8 cellular contexts compared by ENCODE assay signal in genomic region chr15:74545776-74546656, GRCh38. TPM values are rescaled to one million over a fixed set of nuclear protein-coding genes. Genes with fewer than 3 reads are reported as not detected.
A peak's percentile ranks its signal among the peaks of the same experiment; 100 is the strongest.
DNase-seq lines count a peak whose midpoint lies in the region; ATAC-seq and TF ChIP-seq lines count a peak whose summit lies in the region.

No MANE protein-coding gene starts in this region.

- peak; percentile 59 for ATAC-seq in GM21529 (IDR thresholded peaks at IDR 0.05; ENCODE audit: unreplicated experiment)
- ATAC-seq in natural killer cell, result peak; percentile 50 to 74 (median 64)
- peak; percentile 85 to 90 for ATAC-seq in stimulated activated naive B cell treated with anti-CD40 and anti-IgM and Interleukin-4, amounts not matched to agents 10 μg/mL and 1 μg/mL and 100 μg/mL, for 72 hours (replicated peaks)

- H3K9me3 ChIP-seq in PC-9 (ENCODE audit: insufficient read depth, low read depth) (no peaks in the 10 kb centered on the region), esophagus muscularis mucosa (no peaks in the 10 kb centered on the region)

- intact Hi-C loops in Calu3 (cut with micrococcal nuclease; ENCODE audit: unreplicated experiment) (loop anchor here (2.0 to 10.0 kb wide), 4 partner anchors 54 to 171 kb away; partner anchors contain the start of gene UBL7), PC-9 (cut with micrococcal nuclease; ENCODE audit: unreplicated experiment) (loop anchor here (1.0 to 2.0 kb wide), 3 partner anchors 15 to 163 kb away; no protein-coding TSS in a partner anchor), esophagus muscularis mucosa (cut with DNase I) (loop anchor here (10.0 kb wide), 2 partner anchors 149 to 409 kb away; partner anchors contain the start of genes EDC3 and RPP25), natural killer cell (cut with micrococcal nuclease) (no loop called here)

- POLR2A ChIA-PET in PC-9 (lab: Charles Lee; ENCODE audit: unreplicated experiment), result interaction anchor here (0.5 to 0.6 kb wide), 2 partner anchors 68 to 161 kb away, joined by 5 to 6 read pairs; no protein-coding TSS in a partner anchor

- peak overlapping the region; percentile 27 for H3K4me3 ChIP-seq in Jurkat, Clone E6-1 (ENCODE audit: low read length)
- H3K4me3 ChIP-seq in PC-9, result no peak overlapping the region
- peak overlapping the region in 3 of 4 donors; percentile 4 to 17 (median 13) for H3K4me3 ChIP-seq in esophagus muscularis mucosa

- peak; percentile 99 for DNase-seq in Calu3
- peak; percentile 97 for DNase-seq in Jurkat, Clone E6-1 (ENCODE audit: low read depth, low spot score)
- DNase-seq in PC-9, result peak; percentile 92 to 97
- DNase-seq in activated T-cell treated with anti-CD3 and anti-CD28 coated beads, Interleukin-2, amount 50 U/mL, for 24 hours, result peak; percentile 96
- DNase-seq in esophagus muscularis mucosa (ENCODE audit: extremely low spot score), result peak; percentile 98
- DNase-seq in natural killer cell, result peak; percentile 68
- DNase-seq in stimulated activated naive B cell treated with anti-CD40 and anti-IgM and Interleukin-4, amounts not matched to agents 10 μg/mL and 1 μg/mL and 100 μg/mL, for 72 hours, result peak; percentile 96

- H2AFZ ChIP-seq in PC-9, result no peak overlapping the region

- H3K27ac ChIP-seq in PC-9 (no peak overlapping the region), esophagus muscularis mucosa (replicated peaks in 1 of 4) (peak overlapping the region; percentile 16 to 40 (median 30))

- no peaks in the 10 kb centered on the region for H3K9me3 Mint-ChIP-seq in Calu3 (ENCODE audit: low read depth, unreplicated experiment)
- H3K9me3 Mint-ChIP-seq in activated T-cell treated with anti-CD3 and anti-CD28 coated beads, Interleukin-2, amount 50 U/mL, for 24 hours, result no peaks in the 10 kb centered on the region
- no peaks in the 10 kb centered on the region for H3K9me3 Mint-ChIP-seq in natural killer cell
- H3K9me3 Mint-ChIP-seq in stimulated activated naive B cell treated with anti-CD40 and anti-IgM and Interleukin-4, amounts not matched to agents 10 μg/mL and 1 μg/mL and 100 μg/mL, for 72 hours, result no peaks in the 10 kb centered on the region

- H3K79me2 ChIP-seq in PC-9 (ENCODE audit: low read depth), result peaks cover 45% of the 10 kb centered on the region

- no peak for TF ChIP-seq CTCF in Calu3 (IDR thresholded peaks at IDR 0.05; ENCODE audit: unreplicated experiment)
- no peak for TF ChIP-seq CTCF in PC-9 (conservative IDR thresholded peaks at IDR 0.05)
- no peak for TF ChIP-seq CTCF in esophagus muscularis mucosa (IDR thresholded peaks at IDR 0.05)
- no peak for TF ChIP-seq CTCF in natural killer cell (IDR thresholded peaks at IDR 0.05)

- H3K4me1 ChIP-seq in PC-9 (replicated peaks; ENCODE audit: insufficient read depth), result peaks cover 12% of the 10 kb centered on the region
- H3K4me1 ChIP-seq in esophagus muscularis mucosa, result peaks cover 16 to 54% (median 48%) of the 10 kb centered on the region in 4 donors

- H3K36me3 Mint-ChIP-seq in Calu3 (ENCODE audit: insufficient read depth, unreplicated experiment), result peaks cover 29% of the 10 kb centered on the region
- H3K36me3 Mint-ChIP-seq in activated T-cell treated with anti-CD3 and anti-CD28 coated beads, Interleukin-2, amount 50 U/mL, for 24 hours (ENCODE audit: low read depth), result peaks cover 74% of the 10 kb centered on the region
- no peaks in the 10 kb centered on the region for H3K36me3 Mint-ChIP-seq in natural killer cell
- H3K36me3 Mint-ChIP-seq in stimulated activated naive B cell treated with anti-CD40 and anti-IgM and Interleukin-4, amounts not matched to agents 10 μg/mL and 1 μg/mL and 100 μg/mL, for 72 hours, result peaks cover 27 to 63% of the 10 kb centered on the region in 2 donors

- CTCF ChIA-PET in Calu3 (lab: Charles Lee) (interaction anchor here (0.6 to 2.7 kb wide), 8 partner anchors 22 to 356 kb away, joined by 3 to 12 read pairs (median 4); no protein-coding TSS in a partner anchor), PC-9 (lab: Charles Lee) (interaction anchor here (0.6 to 0.9 kb wide), 3 partner anchors 67 to 222 kb away, joined by 3 to 19 read pairs (median 3); no protein-coding TSS in a partner anchor)

- TF ChIP-seq EP300 in esophagus muscularis mucosa (IDR thresholded peaks at IDR 0.05), result no peak

- H3K27ac Mint-ChIP-seq in Calu3 (ENCODE audit: unreplicated experiment) (peak overlapping the region; percentile 81), natural killer cell (peak overlapping the region; percentile 82 to 88)
- peak overlapping the region; percentile 92 for H3K27ac Mint-ChIP-seq in activated T-cell treated with anti-CD3 and anti-CD28 coated beads, Interleukin-2, amount 50 U/mL, for 24 hours
- H3K27ac Mint-ChIP-seq in stimulated activated naive B cell treated with anti-CD40 and anti-IgM and Interleukin-4, amounts not matched to agents 10 μg/mL and 1 μg/mL and 100 μg/mL, for 72 hours, result peak overlapping the region; percentile 90

- H3K4me1 Mint-ChIP-seq in Calu3 (ENCODE audit: low read depth, unreplicated experiment) (peaks cover 38% of the 10 kb centered on the region), natural killer cell (peaks cover 73 to 77% of the 10 kb centered on the region in 2 donors)
- peaks cover 77% of the 10 kb centered on the region for H3K4me1 Mint-ChIP-seq in activated T-cell treated with anti-CD3 and anti-CD28 coated beads, Interleukin-2, amount 50 U/mL, for 24 hours (ENCODE audit: low read depth)
- peaks cover 52 to 66% of the 10 kb centered on the region in 2 donors for H3K4me1 Mint-ChIP-seq in stimulated activated naive B cell treated with anti-CD40 and anti-IgM and Interleukin-4, amounts not matched to agents 10 μg/mL and 1 μg/mL and 100 μg/mL, for 72 hours

- BruUV-seq in Calu3 (replicated peaks; lab: Mats Ljungman, UMichigan) (no TSS peak), PC-9 (replicated peaks; lab: Mats Ljungman, UMichigan) (no TSS peak)

- TF ChIP-seq POLR2A in esophagus muscularis mucosa (IDR thresholded peaks at IDR 0.05; ENCODE audit: low read depth), result no peak

- H3K4me3 Mint-ChIP-seq in Calu3 (ENCODE audit: low read depth, unreplicated experiment), result peak overlapping the region; percentile 29
- peak overlapping the region; percentile 71 for H3K4me3 Mint-ChIP-seq in activated T-cell treated with anti-CD3 and anti-CD28 coated beads, Interleukin-2, amount 50 U/mL, for 24 hours
- peak overlapping the region; percentile 75 for H3K4me3 Mint-ChIP-seq in natural killer cell
- H3K4me3 Mint-ChIP-seq in stimulated activated naive B cell treated with anti-CD40 and anti-IgM and Interleukin-4, amounts not matched to agents 10 μg/mL and 1 μg/mL and 100 μg/mL, for 72 hours, result peak overlapping the region; percentile 45 to 65

- WGBS in esophagus muscularis mucosa, result 3% methylated on average over 17 of the region's 23 CpGs

- H3K27me3 ChIP-seq in PC-9 (ENCODE audit: insufficient read depth, low read depth) (no peaks in the 10 kb centered on the region), esophagus muscularis mucosa (no peaks in the 10 kb centered on the region)

- no peak overlapping the region; the same call in 1 of the 2 replicates for H3K4me2 ChIP-seq in PC-9

- peaks cover 67% of the 10 kb centered on the region for H4K20me1 ChIP-seq in PC-9 (ENCODE audit: insufficient read depth)

- peaks cover 19% of the 10 kb centered on the region for H3F3A ChIP-seq in PC-9 (ENCODE audit: insufficient read depth, low read depth)

- peaks cover 26% of the 10 kb centered on the region for H3K27me3 Mint-ChIP-seq in Calu3 (ENCODE audit: unreplicated experiment)
- no peaks in the 10 kb centered on the region for H3K27me3 Mint-ChIP-seq in activated T-cell treated with anti-CD3 and anti-CD28 coated beads, Interleukin-2, amount 50 U/mL, for 24 hours
- H3K27me3 Mint-ChIP-seq in natural killer cell (ENCODE audit: low read depth in 2 of 2), result no peaks in the 10 kb centered on the region
- no peaks in the 10 kb centered on the region for H3K27me3 Mint-ChIP-seq in stimulated activated naive B cell treated with anti-CD40 and anti-IgM and Interleukin-4, amounts not matched to agents 10 μg/mL and 1 μg/mL and 100 μg/mL, for 72 hours

- H3K9me2 ChIP-seq in PC-9 (ENCODE audit: insufficient read depth), result no peaks in the 10 kb centered on the region

- no peaks in the 10 kb centered on the region for H3K36me3 ChIP-seq in PC-9 (ENCODE audit: low read depth)
- peaks cover 0 to 12% (median 3%) of the 10 kb centered on the region in 4 donors for H3K36me3 ChIP-seq in esophagus muscularis mucosa

RNA-seq across cellular contexts. Expression of gene ARID3B, which starts 5.0 kb away (rescaled TPM):
- total RNA-seq in Calu3 (2022) (10.6 and 11.2 TPM in 2 replicates), PC-9 (2021) (9.6 and 10.8 TPM in 2 replicates), esophagus muscularis mucosa (1 to 10 TPM; 3.6 to 6.8 (median 6.7) TPM), natural killer cell (10 to 100 TPM; 56.4 to 59.2 (median 58.3) TPM)
- polyA plus RNA-seq in Jurkat, Clone E6-1 (2012; ENCODE audit: insufficient read depth, insufficient read length), result 19.8 TPM
